Comparison of ENCODE assay signal across 8 cellular contexts in the genomic region with DNA sequence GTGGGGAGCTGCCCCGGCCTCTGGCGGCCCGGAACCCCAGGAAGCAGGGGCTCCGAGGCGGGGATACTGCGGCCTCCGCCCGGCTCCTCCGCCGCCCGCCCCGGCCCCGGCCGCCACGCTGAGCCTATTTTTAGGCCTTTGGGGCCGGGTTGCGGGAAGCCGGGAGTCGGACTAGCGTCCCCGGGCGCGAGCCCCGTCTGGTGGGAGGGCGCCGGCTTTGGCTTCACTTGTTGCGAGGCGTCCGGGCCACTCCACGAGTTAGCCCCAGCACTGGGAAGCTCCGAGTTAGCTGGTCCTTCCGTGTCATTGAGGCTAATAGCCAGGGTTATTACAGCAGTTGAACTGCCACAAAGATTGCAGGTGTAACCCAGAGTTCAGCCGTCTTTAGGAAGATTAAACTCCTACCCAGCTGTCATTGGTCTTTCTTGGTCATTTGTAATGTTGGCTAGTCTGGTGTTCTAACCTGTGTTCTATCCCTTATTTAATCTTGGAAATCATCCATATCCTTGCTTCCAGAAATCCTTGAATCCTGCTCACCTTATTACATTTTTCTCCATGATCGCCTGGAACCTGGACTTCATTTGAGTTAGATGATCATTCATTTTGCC. TPM values are rescaled to one million over a fixed set of nuclear protein-coding genes. Genes with fewer than 3 reads are reported as not detected.
A peak's percentile ranks its signal among the peaks of the same experiment; 100 is the strongest.
DNase-seq lines count a peak whose midpoint lies in the region; ATAC-seq and TF ChIP-seq lines count a peak whose summit lies in the region.

No MANE protein-coding gene starts in this region.

- TF ChIP-seq CTCF in IMR-90 (conservative IDR thresholded peaks at IDR 0.05; ENCODE audit: low read depth, low read length) (no peak), suprapubic skin (IDR thresholded peaks at IDR 0.05) (no peak)

- H2AK5ac ChIP-seq in IMR-90 (ENCODE audit: low read depth, low read length): peak overlapping the region; percentile 53; the same call in 1 of the 2 replicates

- H3K27ac ChIP-seq in IMR-90 (ENCODE audit: insufficient read depth, low read length) (peak overlapping the region; percentile 83), mesodermal cell (ENCODE audit: low read depth, low read length, severe bottlenecking) (peak overlapping the region; percentile 41), suprapubic skin (peak overlapping the region; percentile 91)

- H3K4me3 ChIP-seq in IMR-90 (ENCODE audit: insufficient read depth, low read depth, low read length) (peak overlapping the region; percentile 63), mesodermal cell (ENCODE audit: extremely low read depth, insufficient read depth, low read length, poor library complexity, severe bottlenecking) (peak overlapping the region; percentile 70), suprapubic skin (peak overlapping the region; percentile 74)

- H3K4me3 Mint-ChIP-seq in effector memory CD8-positive, alpha-beta T cell: peak overlapping the region; percentile 76 to 78

- peak overlapping the region; percentile 42 for H3K14ac ChIP-seq in IMR-90 (replicated peaks; ENCODE audit: low read depth, low read length)

- peak overlapping the region; percentile 71 for H3K4ac ChIP-seq in IMR-90 (ENCODE audit: low read depth, low read length)

- H4K91ac ChIP-seq in IMR-90 (ENCODE audit: insufficient read depth, low read depth, low read length): no peak overlapping the region

- H3K9me3 ChIP-seq in IMR-90 (ENCODE audit: control insufficient read depth, insufficient read depth, low read length): no peaks in the 10 kb centered on the region
- H3K9me3 ChIP-seq in mesodermal cell (ENCODE audit: control insufficient read depth, low read length): no peaks in the 10 kb centered on the region
- no peaks in the 10 kb centered on the region for H3K9me3 ChIP-seq in suprapubic skin

- peaks cover 17% of the 10 kb centered on the region for H3K9me1 ChIP-seq in IMR-90 (ENCODE audit: insufficient read depth, low read length)

- H4K20me1 ChIP-seq in IMR-90 (ENCODE audit: insufficient read depth, low read length): 0 out of 2 replicates have a peak, but pooled peaks cover 8% of the 10 kb centered on the region

- peak overlapping the region; percentile 47 for H2BK5ac ChIP-seq in IMR-90 (ENCODE audit: low read depth, low read length, poor library complexity, severe bottlenecking)

- intact Hi-C loops in IMR-90 (cut with micrococcal nuclease): loop anchor here (5.0 kb wide), 1 partner anchor 40 kb away; no protein-coding TSS in a partner anchor

- H3K23ac ChIP-seq in IMR-90 (ENCODE audit: low read depth, low read length): peak overlapping the region; percentile 93

- H3K4me1 Mint-ChIP-seq in effector memory CD8-positive, alpha-beta T cell (ENCODE audit: low read depth in 2 of 2): peaks cover 34 to 48% of the 10 kb centered on the region in 2 donors

- H3K4me1 ChIP-seq in IMR-90 (ENCODE audit: control insufficient read depth, insufficient read depth, low read length) (peaks cover 15% of the 10 kb centered on the region), mesodermal cell (ENCODE audit: control insufficient read depth, insufficient read depth, low read length, poor library complexity, severe bottlenecking) (no peaks in the 10 kb centered on the region), suprapubic skin (peaks cover 23% of the 10 kb centered on the region)

- peak overlapping the region; percentile 96 for H3K4me2 ChIP-seq in IMR-90 (ENCODE audit: low read depth, low read length)

- H2AFZ ChIP-seq in IMR-90 (replicated peaks; ENCODE audit: low read length, poor library complexity): peak overlapping the region; percentile 95

- peak overlapping the region; percentile 42; the same call in 2 of the 3 replicates for H2BK15ac ChIP-seq in IMR-90 (ENCODE audit: low read depth, low read length)

- TF ChIP-seq RAD21 in IMR-90 (IDR thresholded peaks at IDR 0.05; ENCODE audit: low read length): no peak

- peak overlapping the region; percentile 24 for H2BK120ac ChIP-seq in IMR-90 (ENCODE audit: low read depth, low read length)

- H3K27ac Mint-ChIP-seq in effector memory CD8-positive, alpha-beta T cell: peak overlapping the region; percentile 88 to 90

- CTCF ChIA-PET in IMR-90 (lab: Yijun Ruan, JAX): interaction anchor here (1.0 kb wide), 1 partner anchor 9 kb away, joined by 3 read pairs; no protein-coding TSS in a partner anchor

- POLR2A ChIA-PET in IMR-90 (lab: Charles Lee; ENCODE audit: unreplicated experiment): interaction anchor here (0.6 kb wide), 1 partner anchor 11 kb away, joined by 3 read pairs; no protein-coding TSS in a partner anchor

- dilution Hi-C loops in IMR-90 (cut with HindIII; ENCODE audit: low sequenced_read_pairs, unreplicated experiment): no loop called here

- H3K18ac ChIP-seq in IMR-90 (ENCODE audit: low read depth, low read length): peak overlapping the region; percentile 43; the same call in 1 of the 2 replicates

- H2BK20ac ChIP-seq in IMR-90 (ENCODE audit: low read depth, low read length): peak overlapping the region; percentile 39; the same call in 1 of the 2 replicates

- peak overlapping the region; percentile 87 for H2AK9ac ChIP-seq in IMR-90 (replicated peaks; ENCODE audit: low read depth, low read length, poor library complexity)

- H3K9me3 Mint-ChIP-seq in effector memory CD8-positive, alpha-beta T cell: no peaks in the 10 kb centered on the region

- H3K9ac ChIP-seq in IMR-90 (ENCODE audit: low read depth, low read length): peak overlapping the region; percentile 59

- in situ Hi-C loops in IMR-90 (cut with MboI; ENCODE audit: low sequenced_read_pairs): no loop called here

- no peak for TF ChIP-seq EP300 in suprapubic skin (IDR thresholded peaks at IDR 0.05)

- H4K8ac ChIP-seq in IMR-90 (ENCODE audit: low read depth in 2 of 2, low read length in 2 of 2): peak overlapping the region in 1 of 2 experiments; percentile 7; a peak in 1 of 4 replicates

- H3K36me3 ChIP-seq in IMR-90 (ENCODE audit: control insufficient read depth, insufficient read depth, low read length): peaks cover 12% of the 10 kb centered on the region
- H3K36me3 ChIP-seq in mesodermal cell (ENCODE audit: control insufficient read depth, insufficient read depth, low read length): peaks cover 24% of the 10 kb centered on the region
- peaks cover 25% of the 10 kb centered on the region for H3K36me3 ChIP-seq in suprapubic skin

- ATAC-seq in GM21737 (IDR thresholded peaks at IDR 0.05; ENCODE audit: unreplicated experiment): peak; percentile 27
- ATAC-seq in IMR-90 (ENCODE audit: low read depth): peak; percentile 29
- peak; percentile 9 for ATAC-seq in effector memory CD8-positive, alpha-beta T cell (replicated peaks)

- H3K27me3 ChIP-seq in IMR-90 (ENCODE audit: control insufficient read depth, insufficient read depth, low read length) (no peaks in the 10 kb centered on the region), suprapubic skin (no peaks in the 10 kb centered on the region)

- no peaks in the 10 kb centered on the region for H3K27me3 Mint-ChIP-seq in effector memory CD8-positive, alpha-beta T cell

- H4K5ac ChIP-seq in IMR-90 (ENCODE audit: low read depth, low read length): peak overlapping the region; percentile 67

- H3K56ac ChIP-seq in IMR-90 (ENCODE audit: extremely low read depth, insufficient read depth, low read length): peak overlapping the region; percentile 30; the same call in 1 of the 2 replicates

- peaks cover 53% of the 10 kb centered on the region for H3K36me3 Mint-ChIP-seq in effector memory CD8-positive, alpha-beta T cell (ENCODE audit: insufficient read depth)

- peaks cover 23 to 45% of the 10 kb centered on the region in 2 experiments for H3K79me1 ChIP-seq in IMR-90 (ENCODE audit: low read depth in 1 of 2, low read length in 2 of 2)

- WGBS in IMR-90 (ENCODE audit: extremely low coverage in 2 of 2, insufficient read length in 1 of 2), 2 experiments: 0% methylated on average over 18 of the region's 34 CpGs; no CpG with 5 or more reads in 1 of the 2 experiments
- WGBS in mesodermal cell (ENCODE audit: insufficient coverage in 2 of 2), 2 experiments: 5% methylated on average over 27 of the region's 34 CpGs
- WGBS in suprapubic skin: 43% methylated on average over 2 of the region's 34 CpGs

- TF ChIP-seq POLR2A in IMR-90 (IDR thresholded peaks at IDR 0.05; ENCODE audit: low read depth, low read length) (no peak), suprapubic skin (IDR thresholded peaks at IDR 0.05) (no peak)

- BruUV-seq in IMR-90 (replicated peaks; lab: Mats Ljungman, UMichigan): no TSS peak

- peak; percentile 26 for DNase-seq in NCI-H2196 (lab: John Stamatoyannopoulos, UW; ENCODE audit: unreplicated experiment)
- DNase-seq in NCI-H2196 treated with DMSO at 0.1 percent for 48 hours (lab: John Stamatoyannopoulos, UW; ENCODE audit: unreplicated experiment): no peak
- no peak for DNase-seq in IMR-90
- peak; percentile 51 for DNase-seq in activated CD4-positive, CD25-positive, alpha-beta regulatory T cell treated with anti-CD3 and anti-CD28 coated beads, Interleukin-2, amount 50 U/mL, for 72 hours
- DNase-seq in effector memory CD8-positive, alpha-beta T cell: peak; percentile 20 to 35 (median 31)
- peak in 1 of 2 donors; percentile 70 for DNase-seq in suprapubic skin (ENCODE audit: low spot score in 2 of 2)

TF ChIP-seq in IMR-90, 13 proteins besides CTCF, POLR2A, EP300 and RAD21:
- peak; percentile 23; the same call in 1 of the 2 replicates for TF ChIP-seq MXI1 (IDR thresholded peaks at IDR 0.05; ENCODE audit: borderline replicate concordance, low read depth, low read length)
- no peak for TF ChIP-seq MAFK (IDR thresholded peaks at IDR 0.05; ENCODE audit: low read depth, low read length)
- TF ChIP-seq BHLHE40 (IDR thresholded peaks at IDR 0.05; ENCODE audit: low read depth, low read length): no peak
TF ChIP-seq in IMR-90: peak in this region for 1.

RNA-seq across cellular contexts. Expression of a gene that starts 0.8 kb away (rescaled TPM):
- total RNA-seq in IMR-90 (2012; rRNA removed): 77.8 and 90.3 TPM in 2 replicates
- 43.6 and 48.4 TPM in 2 replicates for polyA plus RNA-seq in IMR-90 (2012; rRNA removed)
- 17.9 and 77.6 TPM in 2 replicates for polyA plus RNA-seq in IMR-90 (2012; cell fraction: cytosol; rRNA removed)
- 44.9 and 46.5 TPM in 2 replicates for polyA plus RNA-seq in IMR-90 (2012; cell fraction: nucleus; rRNA removed; ENCODE audit: low replicate concordance)
- 45.2 TPM for polyA plus RNA-seq in mesodermal cell (2013, experiment 1 of 2)
- polyA plus RNA-seq in mesodermal cell (2013, experiment 2 of 2): 45.9 TPM
- 10 to 100 TPM in 3 of 4 donors, 1 to 10 TPM in 1; 9.3 to 17.5 (median 13.4) TPM for total RNA-seq in suprapubic skin

Comparison
In these comparisons a context has a peak if more than half of its experiments do, and no peak if none do; other contexts are left out.
1. DNase-seq: peak in NCI-H2196 (single experiment), activated CD4-positive, CD25-positive, alpha-beta regulatory T cell treated with anti-CD3 and anti-CD28 coated beads, Interleukin-2, amount 50 U/mL, for 72 hours (single experiment) and effector memory CD8-positive, alpha-beta T cell (3 of 3); none in NCI-H2196 treated with DMSO at 0.1 percent for 48 hours (single experiment) and IMR-90 (single experiment).
2. H3K27ac ChIP-seq: peak in every context shown above with its lines; median percentile 91 in suprapubic skin; 83 in IMR-90; 41 in mesodermal cell.
3. Peak in every context shown above with its lines, with median percentiles within 50 percentile points of each other: ATAC-seq and H3K4me3 ChIP-seq.